ENCODE assay signal across 15 cellular contexts in genomic region chrX:21991504-21991903, GRCh38. TPM values are rescaled to one million over a fixed set of nuclear protein-coding genes. Genes with fewer than 3 reads are reported as not detected.
"Had no signal": no experiment of that assay in that cellular context is flagged by ENCODE, and none has a peak within 500 bp of the region (broad histone marks: within the 10 kb centered on the region; RNA-seq: fewer than 3 reads in every experiment).

No MANE protein-coding gene starts in this region.

- H3K4me3 ChIP-seq: coronary artery, esophagus squamous epithelium, hepatocyte had no signal

- H3K4me1 ChIP-seq: esophagus squamous epithelium had no signal

- H3K9me3 Mint-ChIP-seq: naive thymus-derived CD4-positive, alpha-beta T cell; stimulated activated effector memory CD8-positive, alpha-beta T cell treated with anti-CD3 and anti-CD28 coated beads, Interleukin-12 subunit alpha, Interleukin-12 subunit beta, amount 100 ng/mL, for 72 hours; type B pancreatic cell had no signal

- H3K27me3 ChIP-seq: esophagus squamous epithelium, hepatocyte had no signal

- DNase-seq: activated CD4-positive, alpha-beta T cell treated with anti-CD3 and anti-CD28 coated beads for 4 hours; activated gamma-delta T cell treated with Interleukin-2 at 50 U/mL for 16 hours; amniotic stem cell; central memory CD4-positive, alpha-beta T cell; effector CD8-positive, alpha-beta T cell; esophagus squamous epithelium; islet precursor cell; naive thymus-derived CD4-positive, alpha-beta T cell; SHP77 treated with DMSO at 0.1 percent for 48 hours had no signal

- H3K27me3 Mint-ChIP-seq: naive thymus-derived CD4-positive, alpha-beta T cell; type B pancreatic cell had no signal

- H3K27ac ChIP-seq: coronary artery, esophagus squamous epithelium, hepatocyte, VCaP had no signal

- H3K9me3 ChIP-seq: esophagus squamous epithelium had no signal

- H3K27ac Mint-ChIP-seq: naive thymus-derived CD4-positive, alpha-beta T cell; stimulated activated effector memory CD8-positive, alpha-beta T cell treated with anti-CD3 and anti-CD28 coated beads, Interleukin-12 subunit alpha, Interleukin-12 subunit beta, amount 100 ng/mL, for 72 hours; type B pancreatic cell had no signal

- H3K4me3 Mint-ChIP-seq: naive thymus-derived CD4-positive, alpha-beta T cell; stimulated activated effector memory CD8-positive, alpha-beta T cell treated with anti-CD3 and anti-CD28 coated beads, Interleukin-12 subunit alpha, Interleukin-12 subunit beta, amount 100 ng/mL, for 72 hours; type B pancreatic cell had no signal

RNA-seq across cellular contexts. Expression of gene PHEX, which starts 40.6 kb away (rescaled TPM):
- total RNA-seq: left lobe of liver had no signal
- polyA plus RNA-seq: naive thymus-derived CD4-positive, alpha-beta T cell had no signal
